ENCODE assay signal across 27 cellular contexts in the genomic region with DNA sequence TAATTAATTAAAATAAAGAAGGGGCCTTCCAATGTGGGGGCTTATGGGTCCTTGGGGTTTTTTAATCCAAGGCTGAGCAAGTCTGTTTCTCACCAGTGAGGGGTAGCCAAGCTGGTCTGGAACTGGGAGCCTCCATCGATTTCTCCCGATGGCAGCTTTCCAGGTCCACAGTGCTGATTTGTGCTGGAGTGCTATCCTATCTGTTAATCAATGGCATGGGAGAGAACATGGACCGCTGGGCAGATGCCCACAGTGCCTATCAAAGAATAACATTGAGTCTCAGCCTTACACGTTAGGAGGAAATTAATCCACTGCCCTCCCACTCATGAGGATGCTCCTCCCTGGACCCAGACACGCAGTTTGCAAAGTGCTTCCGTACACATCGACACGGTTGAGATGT.
"Had no signal": no experiment of that assay in that cellular context is flagged by ENCODE, and none has a peak within 500 bp of the region (broad histone marks: within the 10 kb centered on the region; RNA-seq: fewer than 3 reads in every experiment).

No MANE protein-coding gene starts in this region.

- H3K4me1 ChIP-seq: neural progenitor cell, parathyroid adenoma, uterus had no signal

- H3K4me3 ChIP-seq: heart right ventricle, hepatocyte, left ventricle myocardium inferior, lower lobe of right lung, neural progenitor cell, right atrium auricular region, smooth muscle cell, tibial nerve, uterus had no signal

- H3K9me3 ChIP-seq: heart right ventricle, left ventricle myocardium inferior, lower lobe of right lung, neutrophil, right atrium auricular region, tibial nerve, uterus had no signal

- H3K36me3 ChIP-seq: heart right ventricle, left ventricle myocardium inferior, lower lobe of right lung, neural progenitor cell, neutrophil, right atrium auricular region, tibial nerve, uterus had no signal

- DNase-seq: heart right ventricle; islet precursor cell; left cardiac atrium; left ventricle myocardium inferior; lower lobe of right lung; mammary epithelial cell; mesenchymal stem cell; naive B cell; natural killer cell; nephron progenitor cell; occipital lobe; stimulated activated CD4-positive, alpha-beta T cell treated with anti-CD3 and anti-CD28 coated beads, Interleukin-1b, Interleukin-23, amount 100 ng/mL, for 48 hours; stimulated activated CD4-positive, alpha-beta T cell treated with anti-CD3 and anti-CD28 coated beads, Interleukin-2, amount 100 ng/mL, for 48 hours; stimulated activated CD4-positive, alpha-beta T cell treated with anti-CD3 and anti-CD28 coated beads, Interleukin-4, amount 100 ng/mL, for 4 hours; stimulated activated CD8-positive, alpha-beta memory T cell treated with anti-CD3 and anti-CD28 coated beads, Interleukin-4, amount 100 ng/mL, for 48 hours; stimulated activated naive CD4-positive, alpha-beta T cell treated with Interleukin-2 at 50 U/mL for 16 hours; stimulated activated naive CD8-positive, alpha-beta T cell treated with anti-CD3 and anti-CD28 coated beads, Interleukin-15, amount 100 ng/mL, for 72 hours; substantia nigra; uterus had no signal

- H3K4me2 ChIP-seq: hepatocyte, neural progenitor cell, smooth muscle cell had no signal

- H3K27ac ChIP-seq: heart right ventricle, hepatocyte, left ventricle myocardium inferior, lower lobe of right lung, neural progenitor cell, neutrophil, parathyroid adenoma, right atrium auricular region, tibial nerve, uterus had no signal

- H3K27me3 ChIP-seq: heart right ventricle, hepatocyte, neural progenitor cell, neutrophil, right atrium auricular region, tibial nerve, uterus had no signal

- ATAC-seq: heart right ventricle; left cardiac atrium; lower lobe of right lung; natural killer cell; stimulated activated memory B cell treated with anti-CD40 and anti-IgM and Interleukin-4, amounts not matched to agents 10 μg/mL and 1 μg/mL and 100 μg/mL, for 72 hours; stimulated activated naive CD8-positive, alpha-beta T cell treated with anti-CD3 and anti-CD28 coated beads, Interleukin-15, amount 100 ng/mL, for 72 hours had no signal
